ENCODE assay signal across 8 cellular contexts in genomic region chr1:209674957-209675566, GRCh38. TPM values are rescaled to one million over a fixed set of nuclear protein-coding genes. Genes with fewer than 3 reads are reported as not detected.
DNase-seq lines count a peak whose midpoint lies in the region; ATAC-seq and TF ChIP-seq lines count a peak whose summit lies in the region.

TSS of gene G0S2 (plus strand) at chr1:209675412. CDS start at chr1:209675685, 273 bp downstream.

- H3K36me3 ChIP-seq in ACC112 (ENCODE audit: insufficient read depth, low read length) (no peaks in the 10 kb centered on the region), endodermal cell (ENCODE audit: control insufficient read depth, insufficient read depth, low read length) (no peaks in the 10 kb centered on the region)

- no peak within 1 kb of the TSS for H3K9ac ChIP-seq in endodermal cell (ENCODE audit: extremely low read depth, low read length, poor library complexity, severe bottlenecking)

- peak within 1 kb of the TSS; percentile 47 for H2AFZ ChIP-seq in ACC112 (ENCODE audit: low read length, unreplicated experiment)

- H3K36me3 Mint-ChIP-seq in IgD-negative memory B cell (no peaks in the 10 kb centered on the region), endodermal cell (ENCODE audit: low read depth) (no peaks in the 10 kb centered on the region), memory B cell (no peaks in the 10 kb centered on the region)

- H3K4me1 Mint-ChIP-seq in IgD-negative memory B cell (peaks cover 19 to 27% (median 19%) of the 10 kb centered on the region in 3 donors), endodermal cell (no peaks in the 10 kb centered on the region), memory B cell (peaks cover 23% of the 10 kb centered on the region)

- H3K27ac Mint-ChIP-seq in IgD-negative memory B cell: peak within 1 kb of the TSS; percentile 48 to 62 (median 52)
- H3K27ac Mint-ChIP-seq in endodermal cell: no peak within 1 kb of the TSS
- peak within 1 kb of the TSS; percentile 93 for H3K27ac Mint-ChIP-seq in memory B cell

- H3K27ac ChIP-seq in ACC112 (ENCODE audit: low read depth, low read length): peak within 1 kb of the TSS; percentile 71; the same call in 1 of the 2 replicates
- H3K27ac ChIP-seq in endodermal cell (ENCODE audit: low read depth, low read length): no peak within 1 kb of the TSS

- H3K27me3 ChIP-seq in ACC112 (ENCODE audit: insufficient read depth, low read length) (no peaks in the 10 kb centered on the region), endodermal cell (ENCODE audit: control insufficient read depth, insufficient read depth, low read length, poor library complexity, severe bottlenecking) (peaks cover 99% of the 10 kb centered on the region)

- TF ChIP-seq CTCF in endodermal cell (conservative IDR thresholded peaks at IDR 0.05) (no peak), GM10266 (IDR thresholded peaks at IDR 0.05; ENCODE audit: control insufficient read depth, insufficient read depth, low read depth, missing control alignments) (no peak)

- H3K4me3 ChIP-seq in ACC112 (ENCODE audit: low read depth, low read length) (peak within 1 kb of the TSS; percentile 77), endodermal cell (ENCODE audit: low read length) (peak within 1 kb of the TSS; percentile 81)

- H3K9me3 Mint-ChIP-seq in IgD-negative memory B cell (no peaks in the 10 kb centered on the region), endodermal cell (no peaks in the 10 kb centered on the region), memory B cell (no peaks in the 10 kb centered on the region)

- H3K4me3 Mint-ChIP-seq in IgD-negative memory B cell (peak within 1 kb of the TSS; percentile 41 to 88 (median 82)), endodermal cell (peak within 1 kb of the TSS; percentile 59), memory B cell (peak within 1 kb of the TSS; percentile 70)

- peaks cover 26% of the 10 kb centered on the region for H3K4me1 ChIP-seq in ACC112 (ENCODE audit: control insufficient read depth, insufficient read depth, low read length, unreplicated experiment)
- H3K4me1 ChIP-seq in endodermal cell (ENCODE audit: control insufficient read depth, insufficient read depth, low read length): no peaks in the 10 kb centered on the region

- no peaks in the 10 kb centered on the region for H3K9me3 ChIP-seq in endodermal cell (ENCODE audit: control insufficient read depth, low read length)

- H3K27me3 Mint-ChIP-seq in IgD-negative memory B cell: peaks cover 29% of the 10 kb centered on the region
- peaks cover 97% of the 10 kb centered on the region for H3K27me3 Mint-ChIP-seq in endodermal cell (ENCODE audit: insufficient read depth)
- peaks cover 27% of the 10 kb centered on the region for H3K27me3 Mint-ChIP-seq in memory B cell

- 2 to 4% methylated on average over 28 to 47 of the region's 47 CpGs for WGBS in endodermal cell (ENCODE audit: insufficient coverage in 1 of 2, insufficient read length in 1 of 2), 2 experiments

- H3K79me2 ChIP-seq in ACC112 (ENCODE audit: control insufficient read depth, insufficient read depth, low read length, unreplicated experiment): no peaks in the 10 kb centered on the region

- ATAC-seq in memory B cell (ENCODE audit: low read depth) (no peak), HG03521 (IDR thresholded peaks at IDR 0.05; ENCODE audit: unreplicated experiment) (no peak)

- peak; percentile 7 for DNase-seq in activated CD4-positive, alpha-beta T cell treated with anti-CD3 and anti-CD28 coated beads, Interleukin-2, amount 50 U/mL, for 1 hour
- DNase-seq in endodermal cell (peak; percentile 82), memory B cell (ENCODE audit: low spot score in 2 of 2) (no peak), GM10266 (ENCODE audit: extremely low spot score) (no peak)
- peak; percentile 34 for DNase-seq in stimulated activated naive CD4-positive, alpha-beta T cell treated with Interleukin-2 at 50 U/mL for 16 hours (lab: John Stamatoyannopoulos, UW)

RNA-seq across cellular contexts. Expression of gene G0S2, which starts in this region (rescaled TPM):
- 0.38 TPM for polyA plus RNA-seq in IgD-negative memory B cell
- not detected for total RNA-seq in endodermal cell
- 0.57 TPM for polyA plus RNA-seq in endodermal cell (2013, experiment 1 of 2)
- 0.58 TPM for polyA plus RNA-seq in endodermal cell (2013, experiment 2 of 2)

Comparison
In these comparisons a context has a peak if more than half of its experiments do, and no peak if none do; other contexts are left out.
1. Peak in DNase-seq and H3K4me3 ChIP-seq in endodermal cell; RNA of the gene not detected or under 1 TPM.
2. DNase-seq: peak in activated CD4-positive, alpha-beta T cell treated with anti-CD3 and anti-CD28 coated beads, Interleukin-2, amount 50 U/mL, for 1 hour (single experiment) and stimulated activated naive CD4-positive, alpha-beta T cell treated with Interleukin-2 at 50 U/mL for 16 hours (single experiment); none in memory B cell (0 of 2) and GM10266 (single experiment).
3. Peak in every context shown above with its lines, with median percentiles within 50 percentile points of each other: H3K4me3 Mint-ChIP-seq.